21 cellular contexts compared by ENCODE assay signal in the genomic region with DNA sequence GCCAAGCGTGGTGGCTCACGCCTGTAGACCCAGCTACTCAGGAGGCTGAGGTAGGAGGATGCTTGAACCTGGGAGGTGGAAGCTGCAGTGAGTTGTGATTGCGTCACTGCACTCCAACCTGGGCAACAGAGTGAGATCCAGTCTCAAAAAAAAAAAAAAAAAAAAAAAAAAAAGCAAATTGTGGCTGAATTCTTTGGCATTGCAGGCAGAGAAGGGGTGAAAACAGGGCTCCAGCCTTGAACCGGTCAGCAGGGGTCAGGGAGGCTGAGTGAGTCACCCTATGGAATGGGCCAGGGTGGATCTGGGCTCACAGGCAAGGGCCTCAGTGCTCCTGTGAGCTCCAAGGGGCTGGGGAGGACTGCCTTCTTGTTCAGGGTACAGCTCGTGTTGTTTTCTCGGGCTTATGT. TPM values are rescaled to one million over a fixed set of nuclear protein-coding genes. Genes with fewer than 3 reads are reported as not detected.
DNase-seq lines count a peak whose midpoint lies in the region; ATAC-seq and TF ChIP-seq lines count a peak whose summit lies in the region.
"Had no signal": no experiment of that assay in that cellular context is flagged by ENCODE, and none has a peak within 500 bp of the region (broad histone marks: within the 10 kb centered on the region; RNA-seq: fewer than 3 reads in every experiment).

No MANE protein-coding gene starts in this region.

- H4K8ac ChIP-seq in neuronal stem cell (ENCODE audit: low read depth, low read length), result no peak overlapping the region

- no peak overlapping the region for H2AK5ac ChIP-seq in neuronal stem cell (ENCODE audit: low read depth, low read length)

- peaks cover 42% of the 10 kb centered on the region for H3K36me3 ChIP-seq in WERI-Rb-1
- peaks cover 18 to 29% of the 10 kb centered on the region in 2 donors for H3K36me3 ChIP-seq in neuronal stem cell (replicated peaks in 1 of 2; ENCODE audit: control insufficient read depth in 2 of 2, insufficient read depth in 2 of 2, low read length in 2 of 2)
- H3K36me3 ChIP-seq: transverse colon had no signal

- H3K9me3 ChIP-seq in WERI-Rb-1 (ENCODE audit: severe bottlenecking) (peaks cover 3% of the 10 kb centered on the region), neuronal stem cell (replicated peaks in 1 of 2; ENCODE audit: control insufficient read depth in 2 of 2, insufficient read depth in 1 of 2, low read depth in 1 of 2, low read length in 2 of 2) (no peaks in the 10 kb centered on the region)
- H3K9me3 ChIP-seq: transverse colon had no signal

- no peak overlapping the region for H2BK15ac ChIP-seq in neuronal stem cell (ENCODE audit: low read length)

- no peak overlapping the region for H3K4me3 ChIP-seq in WERI-Rb-1 (ENCODE audit: low read depth, low read length)
- H3K4me3 ChIP-seq in neuronal stem cell (ENCODE audit: low read length in 2 of 2), result no peak overlapping the region
- H3K4me3 ChIP-seq: hepatocyte, transverse colon had no signal

- H3K14ac ChIP-seq in neuronal stem cell (ENCODE audit: low read length), result no peak overlapping the region

- WGBS in neuronal stem cell (ENCODE audit: extremely low coverage in 2 of 2, insufficient read length in 2 of 2, insufficient replicate concordance in 1 of 2), 2 donors, result no CpG with 5 or more reads among the region's 6 CpGs

- no peak overlapping the region for H2AFZ ChIP-seq in neuronal stem cell (ENCODE audit: low read length)
- H2AFZ ChIP-seq: hepatocyte had no signal

- H3K23ac ChIP-seq in neuronal stem cell (ENCODE audit: low read depth, low read length, poor library complexity), result no peak overlapping the region

- no peak overlapping the region for H3K9ac ChIP-seq in neuronal stem cell (ENCODE audit: low read depth, low read length, poor library complexity)

- H3K18ac ChIP-seq in neuronal stem cell (ENCODE audit: low read length), result no peak overlapping the region

- DNase-seq in DMS53 (lab: John Stamatoyannopoulos, UW), result peak; percentile 19
- DNase-seq in DMS53 treated with DMSO at 0.1 percent for 48 hours (lab: John Stamatoyannopoulos, UW; ENCODE audit: unreplicated experiment), result no peak
- DNase-seq in WERI-Rb-1, result no peak
- peak; percentile 37 for DNase-seq in hepatic stellate cell (ENCODE audit: low spot score)
- DNase-seq in neuronal stem cell (ENCODE audit: low spot score), result no peak
- DNase-seq in NOMO-1 (lab: John Stamatoyannopoulos, UW; ENCODE audit: unreplicated experiment in 2 of 2), result no peak
- DNase-seq: activated CD4-positive, alpha-beta T cell treated with anti-CD3 and anti-CD28 coated beads for 36 hours; activated naive CD4-positive, alpha-beta T cell treated with anti-CD3 and anti-CD28 coated beads, Interleukin-2, amount 50 U/mL, for 16 hours; activated T-cell treated with anti-CD3 and anti-CD28 coated beads, Interleukin-2, amount 50 U/mL, for 72 hours; DMS 273 treated with DMSO at 0.1 percent for 48 hours; NCI-H1436; NCI-H526; SIG-M5; stimulated activated CD4-positive, alpha-beta T cell treated with anti-CD3 and anti-CD28 coated beads, Interleukin-4, amount 100 ng/mL, for 24 hours; T-cell; transverse colon had no signal

- H3K79me1 ChIP-seq in neuronal stem cell (ENCODE audit: low read depth, low read length), result no peaks in the 10 kb centered on the region

- H2BK120ac ChIP-seq in neuronal stem cell (ENCODE audit: low read depth, low read length), result no peak overlapping the region

- no peak overlapping the region for H3K4me2 ChIP-seq in neuronal stem cell (ENCODE audit: insufficient read depth, low read length, poor library complexity, severe bottlenecking)
- H3K4me2 ChIP-seq: hepatocyte had no signal

- H4K91ac ChIP-seq in neuronal stem cell (ENCODE audit: low read depth, low read length, poor library complexity), result no peak overlapping the region

- no peak overlapping the region for H2BK12ac ChIP-seq in neuronal stem cell (ENCODE audit: low read length)

- peaks cover 20% of the 10 kb centered on the region for H3K27me3 ChIP-seq in WERI-Rb-1 (ENCODE audit: insufficient read depth, low read depth, severe bottlenecking)
- H3K27me3 ChIP-seq in neuronal stem cell (ENCODE audit: control insufficient read depth in 3 of 3, insufficient read depth in 3 of 3, low read depth in 1 of 3, low read length in 3 of 3), result no peaks in the 10 kb centered on the region
- H3K27me3 ChIP-seq: hepatocyte, transverse colon had no signal

- 0 out of 2 replicates have a peak overlapping the region, but pooled peaks have one; percentile 8 for H3K27ac ChIP-seq in WERI-Rb-1
- H3K27ac ChIP-seq in neuronal stem cell (replicated peaks; ENCODE audit: low read length), result no peak overlapping the region
- H3K27ac ChIP-seq: 22Rv1, C4-2B, hepatocyte, transverse colon had no signal

- no peak for TF ChIP-seq CTCF in WERI-Rb-1 (IDR thresholded peaks at IDR 0.05; ENCODE audit: low read depth, low read length)

- ATAC-seq in HG02938 (IDR thresholded peaks at IDR 0.05; ENCODE audit: unreplicated experiment) (no peak), HG03045 (IDR thresholded peaks at IDR 0.05; ENCODE audit: unreplicated experiment) (no peak)
- ATAC-seq: activated CD4-positive, alpha-beta T cell treated with anti-CD3 and anti-CD28 coated beads for 36 hours; activated T-cell treated with anti-CD3 and anti-CD28 coated beads, Interleukin-2, amount 50 U/mL, for 72 hours; T-cell had no signal

- no peak overlapping the region for H2BK5ac ChIP-seq in neuronal stem cell (ENCODE audit: low read length)

- peaks cover 3 to 7% of the 10 kb centered on the region in 2 donors for H3K4me1 ChIP-seq in neuronal stem cell (ENCODE audit: control insufficient read depth in 2 of 2, insufficient read depth in 1 of 2, low read depth in 1 of 2, low read length in 2 of 2)

- H3K4ac ChIP-seq in neuronal stem cell (ENCODE audit: low read length), result no peak overlapping the region

RNA-seq across cellular contexts. Expression of a gene that starts 13.2 kb away (rescaled TPM):
- 12.9 TPM for polyA plus RNA-seq in neuronal stem cell (2013, experiment 1 of 2)
- 14.6 TPM for polyA plus RNA-seq in neuronal stem cell (2013, experiment 2 of 2)

RNA-seq across cellular contexts. Expression of a gene that starts 17.4 kb away (rescaled TPM):
- 40.6 TPM for polyA plus RNA-seq in neuronal stem cell (2013, experiment 1 of 2)
- 41.3 TPM for polyA plus RNA-seq in neuronal stem cell (2013, experiment 2 of 2)

RNA-seq across cellular contexts. Expression of a gene that starts 18.2 kb away (rescaled TPM):
- polyA plus RNA-seq in neuronal stem cell (2013, experiment 1 of 2), result 9.7 TPM
- 9.8 TPM for polyA plus RNA-seq in neuronal stem cell (2013, experiment 2 of 2)

RNA-seq across cellular contexts. Expression of a gene that starts 38.8 kb away (rescaled TPM):
- 4.4 TPM for polyA plus RNA-seq in neuronal stem cell (2013, experiment 1 of 2)
- polyA plus RNA-seq in neuronal stem cell (2013, experiment 2 of 2), result 4.5 TPM

RNA-seq across cellular contexts. Expression of a gene that starts 42.8 kb away (rescaled TPM):
- polyA plus RNA-seq in neuronal stem cell (2013, experiment 1 of 2), result 15.7 TPM
- polyA plus RNA-seq in neuronal stem cell (2013, experiment 2 of 2), result 15.4 TPM

Comparison
In these comparisons a context has a peak if more than half of its experiments do, and no peak if none do; other contexts are left out.
1. DNase-seq: peak in DMS53 (single experiment) and hepatic stellate cell (single experiment); none in DMS53 treated with DMSO at 0.1 percent for 48 hours (single experiment), WERI-Rb-1 (single experiment), neuronal stem cell (single experiment) and NOMO-1 (0 of 2).